In the genomic region with DNA sequence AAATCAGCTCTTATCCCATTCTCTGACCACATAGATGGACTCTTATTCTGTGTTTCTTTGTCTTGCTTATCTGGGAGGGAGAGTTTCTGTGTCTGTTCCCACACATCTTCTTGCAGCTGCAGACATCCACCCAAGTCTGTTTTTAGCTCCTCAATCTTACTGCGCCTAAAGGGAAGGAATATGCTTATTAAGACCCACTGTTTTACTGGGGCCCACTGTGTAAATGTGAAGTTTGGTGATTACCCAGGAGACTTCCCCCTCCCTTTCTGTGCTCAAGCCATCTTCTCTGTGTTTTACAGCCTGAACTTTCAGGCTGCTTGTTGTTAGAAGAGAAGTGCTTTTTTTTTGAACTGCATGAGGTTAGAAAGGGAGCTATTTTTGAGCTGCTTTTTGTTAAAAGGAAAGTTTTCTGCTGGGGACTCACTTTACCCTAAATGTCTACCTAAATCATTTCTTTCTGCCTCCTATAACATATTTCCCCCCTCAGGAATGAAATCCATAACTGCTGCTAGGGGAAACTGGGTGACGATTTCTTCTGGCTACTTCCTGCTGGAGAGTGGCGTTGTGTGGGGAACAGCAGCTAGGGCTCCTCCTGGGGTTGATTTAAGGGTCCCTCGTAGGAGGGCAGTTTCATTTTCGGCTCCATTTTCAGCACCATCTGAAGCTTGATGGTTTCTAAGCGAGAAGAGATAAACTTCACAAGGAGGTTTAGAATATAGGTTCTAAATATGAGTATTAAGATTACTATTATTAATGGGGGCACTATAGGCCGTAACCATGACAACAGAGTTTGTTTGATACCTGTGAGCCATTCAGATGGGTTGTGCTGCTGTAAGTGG, we compare ENCODE assay signal across 8 cellular contexts. TPM values are rescaled to one million over a fixed set of nuclear protein-coding genes. Genes with fewer than 3 reads are reported as not detected.
DNase-seq lines count a peak whose midpoint lies in the region; ATAC-seq and TF ChIP-seq lines count a peak whose summit lies in the region.

No MANE protein-coding gene starts in this region.

- H3K27ac ChIP-seq in CD8-positive, alpha-beta T cell (ENCODE audit: low read depth, low read length), result no peak overlapping the region
- peak overlapping the region; percentile 90 for H3K27ac ChIP-seq in hepatocyte
- peak overlapping the region in 3 of 5 donors; percentile 58 to 67 (median 67) for H3K27ac ChIP-seq in stomach

- no peak for TF ChIP-seq CTCF in CD8-positive, alpha-beta T cell (IDR thresholded peaks at IDR 0.05)
- TF ChIP-seq CTCF in hepatocyte (IDR thresholded peaks at IDR 0.05; ENCODE audit: poor library complexity) (no peak), stomach (IDR thresholded peaks at IDR 0.05) (no peak)

- 63% methylated on average over 7 of the region's 7 CpGs for WGBS in hepatocyte (ENCODE audit: low lambda C conversion rate, missing lambda C conversion rate)
- WGBS in stomach, 5 donors, result 41 to 63% (median 50%) methylated on average over 7 of the region's 7 CpGs

- H3K79me2 ChIP-seq in hepatocyte, result peaks cover 17% of the 10 kb centered on the region

- intact Hi-C loops in CD8-positive, alpha-beta T cell (cut with DNase I, micrococcal nuclease), result no loop called here
- intact Hi-C loops in stomach (cut with DNase I; ENCODE audit: low total_unique reads), result no loop called here

- H3K36me3 ChIP-seq in CD8-positive, alpha-beta T cell (ENCODE audit: insufficient read depth, low read length), result no peaks in the 10 kb centered on the region
- no peaks in the 10 kb centered on the region for H3K36me3 ChIP-seq in hepatocyte (replicated peaks; ENCODE audit: insufficient read depth, low read depth)
- peaks cover 9 to 66% (median 38%) of the 10 kb centered on the region in 4 donors for H3K36me3 ChIP-seq in stomach

- H3K9me3 ChIP-seq in CD8-positive, alpha-beta T cell (ENCODE audit: low read length), result no peaks in the 10 kb centered on the region
- H3K9me3 ChIP-seq in hepatocyte (ENCODE audit: low read depth) (no peaks in the 10 kb centered on the region), stomach (no peaks in the 10 kb centered on the region)

- H4K20me1 ChIP-seq in hepatocyte (ENCODE audit: insufficient read depth, poor library complexity, severe bottlenecking), result no peaks in the 10 kb centered on the region

- POLR2A ChIA-PET in CD8-positive, alpha-beta T cell (lab: Charles Lee), result interaction anchor here (1.1 kb wide), 1 partner anchor 13 kb away, joined by 3 read pairs; no protein-coding TSS in a partner anchor
- POLR2A ChIA-PET in T-cell (lab: Charles Lee), result no interaction called here

- ATAC-seq in CD8-positive, alpha-beta T cell, result peak; percentile 38
- peak; percentile 76 for ATAC-seq in GM21723 (IDR thresholded peaks at IDR 0.05; ENCODE audit: unreplicated experiment)
- no peak for ATAC-seq in T-cell (replicated peaks in 1 of 4)

- H3K27ac Mint-ChIP-seq in CD8-positive, alpha-beta T cell, result peak overlapping the region; percentile 72
- peak overlapping the region in 1 of 2 donors; percentile 5 for H3K27ac Mint-ChIP-seq in T-cell

- peak overlapping the region; percentile 45 for H3K4me2 ChIP-seq in hepatocyte

- no peaks in the 10 kb centered on the region for H3K36me3 Mint-ChIP-seq in CD8-positive, alpha-beta T cell
- H3K36me3 Mint-ChIP-seq in T-cell, result peaks cover 27% of the 10 kb centered on the region

- H3K4me1 Mint-ChIP-seq in CD8-positive, alpha-beta T cell (ENCODE audit: low read depth), result peaks cover 8% of the 10 kb centered on the region
- H3K4me1 Mint-ChIP-seq in T-cell, result peaks cover 7 to 14% (median 14%) of the 10 kb centered on the region in 3 donors

- no peak for TF ChIP-seq POLR2A in stomach (IDR thresholded peaks at IDR 0.05)

- H2AFZ ChIP-seq in hepatocyte, result peak overlapping the region; percentile 0

- H3K27me3 ChIP-seq in CD8-positive, alpha-beta T cell (ENCODE audit: insufficient read depth, low read length), result no peaks in the 10 kb centered on the region
- no peaks in the 10 kb centered on the region for H3K27me3 ChIP-seq in hepatocyte
- no peaks in the 10 kb centered on the region for H3K27me3 ChIP-seq in stomach

- no peaks in the 10 kb centered on the region for H3K9me3 Mint-ChIP-seq in CD8-positive, alpha-beta T cell
- H3K9me3 Mint-ChIP-seq in T-cell, result no peaks in the 10 kb centered on the region

- DNase-seq in CD8-positive, alpha-beta T cell, result no peak
- DNase-seq in T-cell (no peak), hepatocyte (ENCODE audit: low spot score) (no peak), stomach (no peak), NCI-H1092 treated with DMSO at 0.1 percent for 48 hours (lab: John Stamatoyannopoulos, UW) (no peak), DMS79 treated with DMSO at 0.1 percent for 48 hours (lab: John Stamatoyannopoulos, UW) (no peak)
- no peak for DNase-seq in activated naive CD4-positive, alpha-beta T cell treated with Interleukin-2 at 50 U/mL for 16 hours

- no peaks in the 10 kb centered on the region for H3K9me2 ChIP-seq in hepatocyte (replicated peaks; ENCODE audit: insufficient read depth)

- H3K4me3 ChIP-seq in CD8-positive, alpha-beta T cell (ENCODE audit: low read depth, low read length), result no peak overlapping the region
- H3K4me3 ChIP-seq in hepatocyte, result no peak overlapping the region
- H3K4me3 ChIP-seq in stomach, result no peak overlapping the region

- CTCF ChIA-PET in CD8-positive, alpha-beta T cell (lab: Charles Lee), result interaction anchor here (0.9 to 1.6 kb wide), 3 partner anchors 20 to 65 kb away, joined by 3 to 7 read pairs (median 4); no protein-coding TSS in a partner anchor
- CTCF ChIA-PET in T-cell (lab: Charles Lee), result interaction anchor here in 1 of 2 donors (2.1 kb wide), 1 partner anchor 27 kb away, joined by 4 read pairs; no protein-coding TSS in a partner anchor

- no peaks in the 10 kb centered on the region for H3K27me3 Mint-ChIP-seq in CD8-positive, alpha-beta T cell (ENCODE audit: low read depth)
- no peaks in the 10 kb centered on the region for H3K27me3 Mint-ChIP-seq in T-cell

- H3K4me3 Mint-ChIP-seq in CD8-positive, alpha-beta T cell, result peak overlapping the region; percentile 77
- H3K4me3 Mint-ChIP-seq in T-cell, result peak overlapping the region; percentile 10 to 30 (median 18)

- no peaks in the 10 kb centered on the region for H3K4me1 ChIP-seq in CD8-positive, alpha-beta T cell (ENCODE audit: insufficient read depth, low read length)
- peaks cover 35% of the 10 kb centered on the region for H3K4me1 ChIP-seq in hepatocyte (ENCODE audit: insufficient read depth)
- H3K4me1 ChIP-seq in stomach, result peaks cover 11 to 26% (median 19%) of the 10 kb centered on the region in 4 donors

- TF ChIP-seq EP300 in stomach (IDR thresholded peaks at IDR 0.05), result no peak

RNA-seq across cellular contexts. Expression of a gene that starts 39.5 kb away (rescaled TPM):
- total RNA-seq in CD8-positive, alpha-beta T cell, result 10 to 100 TPM; 37.1 to 41.4 TPM
- total RNA-seq in T-cell (10 to 100 TPM; 25.4 to 32.0 (median 27.8) TPM), hepatocyte (18.1 and 22.5 TPM in 2 replicates), stomach (10 to 100 TPM in 2 of 5 donors, 1 to 10 TPM in 3; 1.2 to 23.1 (median 4.9) TPM)
- polyA plus RNA-seq in hepatocyte (17.9 and 18.8 TPM in 2 replicates), stomach (1 to 10 TPM; 4.7 to 7.9 (median 7.0) TPM)

RNA-seq across cellular contexts. Expression of a gene that starts 48.0 kb away (rescaled TPM):
- total RNA-seq in CD8-positive, alpha-beta T cell, result 1 to 10 TPM; 2.9 TPM
- total RNA-seq in T-cell (10 to 100 TPM; 10.4 to 27.6 (median 20.0) TPM), hepatocyte (98.8 and 107 TPM in 2 replicates), stomach (100 to 1,000 TPM in 2 of 5 donors, 10 to 100 TPM in 3; 40.8 to 193 (median 58.4) TPM)
- polyA plus RNA-seq in hepatocyte (191 and 231 TPM in 2 replicates), stomach (100 to 1,000 TPM in 1 of 3 donors, 10 to 100 TPM in 2; 67.3 to 113 (median 94.3) TPM)

Comparison
In these comparisons a context has a peak if more than half of its experiments do, and no peak if none do; other contexts are left out.
1. ATAC-seq: peak in CD8-positive, alpha-beta T cell (single experiment) and GM21723 (single experiment); none in T-cell (0 of 4).